1 cellular context compared by ENCODE assay signal in genomic region chr2:42787788-42788477, GRCh38.
TF ChIP-seq lines count a peak whose summit lies in the region.

No MANE protein-coding gene starts in this region.

TF ChIP-seq in GM12878, 131 proteins besides CTCF, POLR2A, EP300 and RAD21 (continues in another document):
- TF ChIP-seq PML (IDR thresholded peaks at IDR 0.05; ENCODE audit: low read length): no peak
- no peak for TF ChIP-seq MEF2A (IDR thresholded peaks at IDR 0.05; ENCODE audit: insufficient read depth, low read depth, low read length)
- no peak for TF ChIP-seq HDAC6 (IDR thresholded peaks at IDR 0.05; ENCODE audit: unreplicated experiment)
- no peak for TF ChIP-seq CUX1 (IDR thresholded peaks at IDR 0.05; ENCODE audit: insufficient replicate concordance, low read depth, low read length)
- TF ChIP-seq STAT1 (conservative IDR thresholded peaks at IDR 0.05): no peak
- TF ChIP-seq FOXM1 (IDR thresholded peaks at IDR 0.05; ENCODE audit: low read depth, low read length): no peak
- no peak for TF ChIP-seq BMI1 (IDR thresholded peaks at IDR 0.05; ENCODE audit: borderline replicate concordance)
- no peak for TF ChIP-seq YY1 (IDR thresholded peaks at IDR 0.05; ENCODE audit: low read depth, low read length)
- TF ChIP-seq NR2C1 (IDR thresholded peaks at IDR 0.05): no peak
- no peak for TF ChIP-seq JUND (IDR thresholded peaks at IDR 0.05; ENCODE audit: low read depth, low read length)
- no peak for TF ChIP-seq TCF7 (IDR thresholded peaks at IDR 0.05; ENCODE audit: borderline replicate concordance)
- no peak for TF ChIP-seq ETV6 (conservative IDR thresholded peaks at IDR 0.05 in 1 of 2, IDR thresholded peaks at IDR 0.05 in 1 of 2; ENCODE audit: borderline replicate concordance in 1 of 2, low read depth in 1 of 2)
- TF ChIP-seq ZNF217 (IDR thresholded peaks at IDR 0.05): no peak
- no peak for TF ChIP-seq SMC3 (IDR thresholded peaks at IDR 0.05; ENCODE audit: borderline replicate concordance, low read length)
- TF ChIP-seq ZNF622 (IDR thresholded peaks at IDR 0.05): no peak
- TF ChIP-seq IRF3 (IDR thresholded peaks at IDR 0.05): no peak
- 0 out of 4 replicates have a peak, but pooled peaks of 1 of the 2 experiments have one; percentile 9 for TF ChIP-seq BHLHE40 (IDR thresholded peaks at IDR 0.05; ENCODE audit: borderline replicate concordance in 1 of 2, low read depth in 2 of 2, low read length in 1 of 2)
- TF ChIP-seq ESRRA (IDR thresholded peaks at IDR 0.05; ENCODE audit: low read length): no peak
- TF ChIP-seq CBX3 (IDR thresholded peaks at IDR 0.05; ENCODE audit: borderline replicate concordance, low read depth): no peak
- no peak for TF ChIP-seq EED (IDR thresholded peaks at IDR 0.05; ENCODE audit: low read depth)
- TF ChIP-seq, protein P1, sequence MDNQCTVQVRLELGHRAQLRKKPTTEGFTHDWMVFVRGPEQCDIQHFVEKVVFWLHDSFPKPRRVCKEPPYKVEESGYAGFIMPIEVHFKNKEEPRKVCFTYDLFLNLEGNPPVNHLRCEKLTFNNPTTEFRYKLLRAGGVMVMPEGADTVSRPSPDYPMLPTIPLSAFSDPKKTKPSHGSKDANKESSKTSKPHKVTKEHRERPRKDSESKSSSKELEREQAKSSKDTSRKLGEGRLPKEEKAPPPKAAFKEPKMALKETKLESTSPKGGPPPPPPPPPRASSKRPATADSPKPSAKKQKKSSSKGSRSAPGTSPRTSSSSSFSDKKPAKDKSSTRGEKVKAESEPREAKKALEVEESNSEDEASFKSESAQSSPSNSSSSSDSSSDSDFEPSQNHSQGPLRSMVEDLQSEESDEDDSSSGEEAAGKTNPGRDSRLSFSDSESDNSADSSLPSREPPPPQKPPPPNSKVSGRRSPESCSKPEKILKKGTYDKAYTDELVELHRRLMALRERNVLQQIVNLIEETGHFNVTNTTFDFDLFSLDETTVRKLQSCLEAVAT (IDR thresholded peaks at IDR 0.05): no peak
- TF ChIP-seq SMAD5 (IDR thresholded peaks at IDR 0.05; ENCODE audit: low read depth): no peak
- TF ChIP-seq FOXK2 (IDR thresholded peaks at IDR 0.05): no peak
- TF ChIP-seq NBN (IDR thresholded peaks at IDR 0.05): no peak
- TF ChIP-seq ZNF207 (IDR thresholded peaks at IDR 0.05; ENCODE audit: borderline replicate concordance): no peak
- TF ChIP-seq POU2F2 (IDR thresholded peaks at IDR 0.05; ENCODE audit: borderline replicate concordance, low read depth, low read length): no peak
- TF ChIP-seq PAX8 (IDR thresholded peaks at IDR 0.05): no peak
- no peak for TF ChIP-seq LARP7 (IDR thresholded peaks at IDR 0.05)
- no peak for TF ChIP-seq NFIC (IDR thresholded peaks at IDR 0.05; ENCODE audit: low read depth, low read length)
- no peak; a peak in 1 of 4 replicates for TF ChIP-seq IKZF2 (IDR thresholded peaks at IDR 0.05)
- no peak for TF ChIP-seq KLF5 (IDR thresholded peaks at IDR 0.05; ENCODE audit: partially characterized antibody)
- TF ChIP-seq BRCA1 (IDR thresholded peaks at IDR 0.05; ENCODE audit: low read depth, low read length): no peak
- no peak for TF ChIP-seq SP1 (IDR thresholded peaks at IDR 0.05; ENCODE audit: low read depth, low read length)
- no peak for TF ChIP-seq BCL3 (IDR thresholded peaks at IDR 0.05; ENCODE audit: borderline replicate concordance, insufficient read depth, low read depth, low read length, poor library complexity, severe bottlenecking)
- TF ChIP-seq BCLAF1 (IDR thresholded peaks at IDR 0.05): no peak
- TF ChIP-seq DPF2 (IDR thresholded peaks at IDR 0.05): no peak; the same call in 1 of the 2 replicates
- TF ChIP-seq SPI1 (IDR thresholded peaks at IDR 0.05; ENCODE audit: borderline replicate concordance, insufficient read depth, low read depth, low read length): no peak
- no peak for TF ChIP-seq CHD1 (IDR thresholded peaks at IDR 0.05; ENCODE audit: low read depth, low read length)
- no peak for TF ChIP-seq RFX5 (IDR thresholded peaks at IDR 0.05; ENCODE audit: low read depth, low read length)
- TF ChIP-seq IKZF1 (conservative IDR thresholded peaks at IDR 0.05): no peak; the same call in 1 of the 2 replicates
- TF ChIP-seq, protein P2, sequence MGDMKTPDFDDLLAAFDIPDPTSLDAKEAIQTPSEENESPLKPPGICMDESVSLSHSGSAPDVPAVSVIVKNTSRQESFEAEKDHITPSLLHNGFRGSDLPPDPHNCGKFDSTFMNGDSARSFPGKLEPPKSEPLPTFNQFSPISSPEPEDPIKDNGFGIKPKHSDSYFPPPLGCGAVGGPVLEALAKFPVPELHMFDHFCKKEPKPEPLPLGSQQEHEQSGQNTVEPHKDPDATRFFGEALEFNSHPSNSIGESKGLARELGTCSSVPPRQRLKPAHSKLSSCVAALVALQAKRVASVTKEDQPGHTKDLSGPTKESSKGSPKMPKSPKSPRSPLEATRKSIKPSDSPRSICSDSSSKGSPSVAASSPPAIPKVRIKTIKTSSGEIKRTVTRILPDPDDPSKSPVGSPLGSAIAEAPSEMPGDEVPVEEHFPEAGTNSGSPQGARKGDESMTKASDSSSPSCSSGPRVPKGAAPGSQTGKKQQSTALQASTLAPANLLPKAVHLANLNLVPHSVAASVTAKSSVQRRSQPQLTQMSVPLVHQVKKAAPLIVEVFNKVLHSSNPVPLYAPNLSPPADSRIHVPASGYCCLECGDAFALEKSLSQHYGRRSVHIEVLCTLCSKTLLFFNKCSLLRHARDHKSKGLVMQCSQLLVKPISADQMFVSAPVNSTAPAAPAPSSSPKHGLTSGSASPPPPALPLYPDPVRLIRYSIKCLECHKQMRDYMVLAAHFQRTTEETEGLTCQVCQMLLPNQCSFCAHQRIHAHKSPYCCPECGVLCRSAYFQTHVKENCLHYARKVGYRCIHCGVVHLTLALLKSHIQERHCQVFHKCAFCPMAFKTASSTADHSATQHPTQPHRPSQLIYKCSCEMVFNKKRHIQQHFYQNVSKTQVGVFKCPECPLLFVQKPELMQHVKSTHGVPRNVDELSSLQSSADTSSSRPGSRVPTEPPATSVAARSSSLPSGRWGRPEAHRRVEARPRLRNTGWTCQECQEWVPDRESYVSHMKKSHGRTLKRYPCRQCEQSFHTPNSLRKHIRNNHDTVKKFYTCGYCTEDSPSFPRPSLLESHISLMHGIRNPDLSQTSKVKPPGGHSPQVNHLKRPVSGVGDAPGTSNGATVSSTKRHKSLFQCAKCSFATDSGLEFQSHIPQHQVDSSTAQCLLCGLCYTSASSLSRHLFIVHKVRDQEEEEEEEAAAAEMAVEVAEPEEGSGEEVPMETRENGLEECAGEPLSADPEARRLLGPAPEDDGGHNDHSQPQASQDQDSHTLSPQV (IDR thresholded peaks at IDR 0.05): no peak
- TF ChIP-seq NR2F1 (conservative IDR thresholded peaks at IDR 0.05): peak; percentile 55
- TF ChIP-seq EGR1 (IDR thresholded peaks at IDR 0.05; ENCODE audit: borderline replicate concordance in 1 of 2, low read depth in 2 of 2, low read length in 2 of 2): 0 out of 3 replicates have a peak, but pooled peaks of 1 of the 2 experiments have one; percentile 40
- TF ChIP-seq, protein P3, sequence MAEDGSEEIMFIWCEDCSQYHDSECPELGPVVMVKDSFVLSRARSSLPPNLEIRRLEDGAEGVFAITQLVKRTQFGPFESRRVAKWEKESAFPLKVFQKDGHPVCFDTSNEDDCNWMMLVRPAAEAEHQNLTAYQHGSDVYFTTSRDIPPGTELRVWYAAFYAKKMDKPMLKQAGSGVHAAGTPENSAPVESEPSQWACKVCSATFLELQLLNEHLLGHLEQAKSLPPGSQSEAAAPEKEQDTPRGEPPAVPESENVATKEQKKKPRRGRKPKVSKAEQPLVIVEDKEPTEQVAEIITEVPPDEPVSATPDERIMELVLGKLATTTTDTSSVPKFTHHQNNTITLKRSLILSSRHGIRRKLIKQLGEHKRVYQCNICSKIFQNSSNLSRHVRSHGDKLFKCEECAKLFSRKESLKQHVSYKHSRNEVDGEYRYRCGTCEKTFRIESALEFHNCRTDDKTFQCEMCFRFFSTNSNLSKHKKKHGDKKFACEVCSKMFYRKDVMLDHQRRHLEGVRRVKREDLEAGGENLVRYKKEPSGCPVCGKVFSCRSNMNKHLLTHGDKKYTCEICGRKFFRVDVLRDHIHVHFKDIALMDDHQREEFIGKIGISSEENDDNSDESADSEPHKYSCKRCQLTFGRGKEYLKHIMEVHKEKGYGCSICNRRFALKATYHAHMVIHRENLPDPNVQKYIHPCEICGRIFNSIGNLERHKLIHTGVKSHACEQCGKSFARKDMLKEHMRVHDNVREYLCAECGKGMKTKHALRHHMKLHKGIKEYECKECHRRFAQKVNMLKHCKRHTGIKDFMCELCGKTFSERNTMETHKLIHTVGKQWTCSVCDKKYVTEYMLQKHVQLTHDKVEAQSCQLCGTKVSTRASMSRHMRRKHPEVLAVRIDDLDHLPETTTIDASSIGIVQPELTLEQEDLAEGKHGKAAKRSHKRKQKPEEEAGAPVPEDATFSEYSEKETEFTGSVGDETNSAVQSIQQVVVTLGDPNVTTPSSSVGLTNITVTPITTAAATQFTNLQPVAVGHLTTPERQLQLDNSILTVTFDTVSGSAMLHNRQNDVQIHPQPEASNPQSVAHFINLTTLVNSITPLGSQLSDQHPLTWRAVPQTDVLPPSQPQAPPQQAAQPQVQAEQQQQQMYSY (CRISPR knock-in tag; IDR thresholded peaks at IDR 0.05): no peak
- no peak for TF ChIP-seq HDAC2 (IDR thresholded peaks at IDR 0.05)
- TF ChIP-seq SMARCA5 (IDR thresholded peaks at IDR 0.05): no peak
- TF ChIP-seq NFXL1 (IDR thresholded peaks at IDR 0.05; ENCODE audit: borderline replicate concordance): no peak
- TF ChIP-seq SUPT20H (IDR thresholded peaks at IDR 0.05; ENCODE audit: borderline replicate concordance, control insufficient read depth, low read depth, low read length): no peak
- no peak for TF ChIP-seq NRF1 (conservative IDR thresholded peaks at IDR 0.05; ENCODE audit: low read depth, low read length)
- TF ChIP-seq ZNF274 (IDR thresholded peaks at IDR 0.05; ENCODE audit: insufficient read depth, insufficient read length): no peak
